22 cellular contexts compared by ENCODE assay signal in the genomic region with DNA sequence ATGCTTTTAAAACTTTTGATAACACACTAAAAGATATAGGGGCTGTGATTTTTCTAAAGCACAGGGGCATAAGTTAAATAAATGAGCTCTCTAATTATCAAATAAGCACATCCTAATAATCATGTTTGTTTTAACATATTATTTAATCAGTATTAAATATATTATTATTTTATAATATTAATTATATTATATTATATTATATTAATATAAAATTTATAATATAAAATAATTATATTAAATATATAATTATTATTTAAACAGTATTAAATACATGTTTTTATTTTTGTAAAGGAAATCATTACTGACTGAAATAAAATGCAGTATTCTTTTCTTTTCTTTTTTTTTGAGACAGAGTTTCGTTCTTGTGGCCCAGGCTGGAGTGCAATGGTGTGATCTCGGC.
A peak's percentile ranks its signal among the peaks of the same experiment; 100 is the strongest.
DNase-seq lines count a peak whose midpoint lies in the region; ATAC-seq, FAIRE-seq and TF ChIP-seq lines count a peak whose summit lies in the region.
"Had no signal": no experiment of that assay in that cellular context is flagged by ENCODE, and none has a peak within 500 bp of the region (broad histone marks: within the 10 kb centered on the region; RNA-seq: fewer than 3 reads in every experiment).

No MANE protein-coding gene starts in this region.

- H3K4me3 ChIP-seq in Loucy (ENCODE audit: low read length, poor library complexity, severe bottlenecking) (no peak overlapping the region), GM12878 (no peak overlapping the region), small intestine (ENCODE audit: low read depth in 1 of 2, low read length in 2 of 2) (no peak overlapping the region)
- H3K4me3 ChIP-seq: PC-9 had no signal

- CTCF ChIA-PET in GM12878 (lab: Yijun Ruan, JAX) = no interaction called here

- no peaks in the 10 kb centered on the region for H3K36me3 Mint-ChIP-seq in T-helper 2 cell treated with Interferon-gamma antibody and Interleukin-4, amounts not matched to agents 5 μg/mL and 100 μg/mL, for 36 hours (ENCODE audit: low read depth)
- H3K36me3 Mint-ChIP-seq in endothelial cell (ENCODE audit: low read depth, unreplicated experiment) = no peaks in the 10 kb centered on the region
- H3K36me3 Mint-ChIP-seq: IgD-negative memory B cell had no signal

- H3K9me3 ChIP-seq in Loucy (ENCODE audit: insufficient read depth, low read depth, low read length) (no peaks in the 10 kb centered on the region), GM12878 (replicated peaks; ENCODE audit: control insufficient read depth, insufficient read depth, low read length) (no peaks in the 10 kb centered on the region), small intestine (ENCODE audit: control insufficient read depth, low read depth) (no peaks in the 10 kb centered on the region)

- WGBS in GM12878 (ENCODE audit: insufficient coverage, insufficient replicate concordance, low lambda C conversion rate, missing lambda C conversion rate) = 94% methylated on average over 2 of the region's 2 CpGs
- WGBS in small intestine, 3 donors = 89 to 100% (median 92%) methylated on average over 2 of the region's 2 CpGs

- intact Hi-C loops in GM12878 (cut with micrococcal nuclease; ENCODE audit: unreplicated experiment) = loop anchor here (5.0 kb wide), 1 partner anchor 266 kb away; no protein-coding TSS in a partner anchor

- H3K27me3 Mint-ChIP-seq in T-helper 2 cell treated with Interferon-gamma antibody and Interleukin-4, amounts not matched to agents 5 μg/mL and 100 μg/mL, for 36 hours (ENCODE audit: low read depth) = no peaks in the 10 kb centered on the region
- no peaks in the 10 kb centered on the region for H3K27me3 Mint-ChIP-seq in endothelial cell (ENCODE audit: unreplicated experiment)

- ATAC-seq in GM12878 = no peak
- ATAC-seq in GM19455 (IDR thresholded peaks at IDR 0.05; ENCODE audit: unreplicated experiment) = no peak

- POLR2A ChIA-PET in GM12878 (lab: Charles Lee) = no interaction called here

- H3K27ac ChIP-seq in GM12878 (ENCODE audit: control insufficient read depth, insufficient read depth) = no peak overlapping the region; the same call in 1 of the 2 replicates
- no peak overlapping the region for H3K27ac ChIP-seq in small intestine (ENCODE audit: low read depth in 1 of 2, low read length in 1 of 2)
- H3K27ac ChIP-seq: HL-60, PC-9 had no signal

- no peaks in the 10 kb centered on the region for H3K9me3 Mint-ChIP-seq in T-helper 2 cell treated with Interferon-gamma antibody and Interleukin-4, amounts not matched to agents 5 μg/mL and 100 μg/mL, for 36 hours
- H3K9me3 Mint-ChIP-seq in endothelial cell (ENCODE audit: unreplicated experiment) = no peaks in the 10 kb centered on the region
- H3K9me3 Mint-ChIP-seq: H9 had no signal

- no peak for DNase-seq in T-helper 2 cell treated with Interferon-gamma antibody and Interleukin-4, amounts not matched to agents 5 μg/mL and 100 μg/mL, for 36 hours (ENCODE audit: low spot score)
- no peak for DNase-seq in T-helper 2 cell
- no peak for DNase-seq in GM12878 (ENCODE audit: low read depth, low spot score)
- no peak for DNase-seq in small intestine
- no peak for DNase-seq in endothelial cell (ENCODE audit: low spot score)
- no peak for DNase-seq in NCI-H2171 (lab: John Stamatoyannopoulos, UW)
- DNase-seq: 8988T, C1 segment of cervical spinal cord, COR-L47, DMS153, H9, MV-4-11, NCI-H1417, NCI-H187 treated with DMSO at 0.1 percent for 48 hours, NCI-H2171 treated with DMSO at 0.1 percent for 48 hours, NCI-H748 treated with DMSO at 0.1 percent for 48 hours, PC-9 had no signal

- H3K9me2 ChIP-seq in Loucy (replicated peaks; ENCODE audit: low read depth, low read length) = no peaks in the 10 kb centered on the region

- SMC1A ChIA-PET in GM12878 (lab: Charles Lee; ENCODE audit: uncharacterized antibody, unreplicated experiment) = no interaction called here

- in situ Hi-C loops in GM12878 (cut with MboI) = no loop called here

- H3K4me2 ChIP-seq in Loucy (ENCODE audit: low read depth, low read length, poor library complexity, severe bottlenecking) (no peak overlapping the region), GM12878 (ENCODE audit: control insufficient read depth, insufficient read depth) (peak overlapping the region; percentile 82; the same call in 1 of the 2 replicates)
- H3K4me2 ChIP-seq: PC-9 had no signal

- H3K4me3 Mint-ChIP-seq in T-helper 2 cell treated with Interferon-gamma antibody and Interleukin-4, amounts not matched to agents 5 μg/mL and 100 μg/mL, for 36 hours = peak overlapping the region; percentile 29
- H3K4me3 Mint-ChIP-seq in endothelial cell (ENCODE audit: unreplicated experiment) = no peak overlapping the region
- H3K4me3 Mint-ChIP-seq: H9 had no signal

- no peak overlapping the region for H3K9ac ChIP-seq in Loucy (ENCODE audit: low read depth, low read length, poor library complexity, severe bottlenecking)
- no peak overlapping the region for H3K9ac ChIP-seq in GM12878 (ENCODE audit: control insufficient read depth, insufficient read depth, low read length)

- H3K36me3 ChIP-seq in Loucy (ENCODE audit: insufficient read depth, low read length) (no peaks in the 10 kb centered on the region), GM12878 (ENCODE audit: control insufficient read depth in 2 of 2, insufficient read depth in 2 of 2, low read length in 1 of 2) (no peaks in the 10 kb centered on the region), small intestine (ENCODE audit: control insufficient read depth in 2 of 2, insufficient read depth in 2 of 2, low read length in 2 of 2) (no peaks in the 10 kb centered on the region)

- FAIRE-seq in GM12878 (lab: Jason Lieb, UNC) = no peak
- FAIRE-seq in small intestine (lab: Jason Lieb, UNC) = peak; percentile 98
- FAIRE-seq: HTR-8/SVneo had no signal

- H3K27me3 ChIP-seq in Loucy (ENCODE audit: insufficient read depth, low read length, poor library complexity, severe bottlenecking) (no peaks in the 10 kb centered on the region), GM12878 (replicated peaks in 1 of 2; ENCODE audit: control insufficient read depth in 2 of 2, insufficient read depth in 2 of 2, low read length in 1 of 2) (no peaks in the 10 kb centered on the region), small intestine (ENCODE audit: control insufficient read depth in 2 of 2, insufficient read depth in 2 of 2, low read length in 2 of 2) (no peaks in the 10 kb centered on the region)

- no TSS peak for BruUV-seq in GM12878 (replicated peaks; lab: Mats Ljungman, UMichigan)

- TF ChIP-seq CTCF in Loucy (conservative IDR thresholded peaks at IDR 0.05; ENCODE audit: low read length) = no peak
- TF ChIP-seq CTCF in GM12878 (IDR thresholded peaks at IDR 0.05 in 2 of 3, conservative IDR thresholded peaks at IDR 0.05 in 1 of 3; ENCODE audit: control insufficient read depth in 2 of 3, extremely low read depth in 1 of 3, insufficient read depth in 1 of 3, low read depth in 3 of 3, low read length in 3 of 3) = no peak
- no peak for TF ChIP-seq CTCF in endothelial cell (IDR thresholded peaks at IDR 0.05; ENCODE audit: unreplicated experiment)

- TF ChIP-seq RAD21 in GM12878 (IDR thresholded peaks at IDR 0.05; ENCODE audit: insufficient read depth, low read depth, low read length) = no peak

- TF ChIP-seq EP300 in GM12878 (IDR thresholded peaks at IDR 0.05; ENCODE audit: borderline replicate concordance in 1 of 2, control insufficient read depth in 1 of 2, low read depth in 2 of 2, low read length in 2 of 2) = no peak

- no peak overlapping the region for H3K27ac Mint-ChIP-seq in T-helper 2 cell treated with Interferon-gamma antibody and Interleukin-4, amounts not matched to agents 5 μg/mL and 100 μg/mL, for 36 hours
- H3K27ac Mint-ChIP-seq in endothelial cell (ENCODE audit: unreplicated experiment) = no peak overlapping the region

- peaks cover 12% of the 10 kb centered on the region for H3K4me1 Mint-ChIP-seq in T-helper 2 cell treated with Interferon-gamma antibody and Interleukin-4, amounts not matched to agents 5 μg/mL and 100 μg/mL, for 36 hours (ENCODE audit: low read depth)
- no peaks in the 10 kb centered on the region for H3K4me1 Mint-ChIP-seq in endothelial cell (ENCODE audit: unreplicated experiment)

- no peak for TF ChIP-seq POLR2A in GM12878 (IDR thresholded peaks at IDR 0.05; ENCODE audit: low read depth, low read length)

- no peaks in the 10 kb centered on the region for H3F3A ChIP-seq in Loucy (ENCODE audit: low read depth)

- H3K4me1 ChIP-seq in Loucy (ENCODE audit: insufficient read depth, low read length, poor library complexity, severe bottlenecking) (peaks cover 7% of the 10 kb centered on the region), GM12878 (ENCODE audit: control insufficient read depth, insufficient read depth, low read length) (peaks cover 3% of the 10 kb centered on the region; the same call in 1 of the 2 replicates), small intestine (ENCODE audit: control insufficient read depth in 2 of 2, insufficient read depth in 1 of 2, low read depth in 1 of 2, low read length in 1 of 2) (no peaks in the 10 kb centered on the region)

- H2AFZ ChIP-seq in Loucy (ENCODE audit: low read length) (0 out of 2 replicates have a peak overlapping the region, but pooled peaks have one; percentile 35), GM12878 (ENCODE audit: control insufficient read depth, low read depth, low read length) (no peak overlapping the region; the same call in 1 of the 2 replicates)
- H2AFZ ChIP-seq: PC-9 had no signal

- no peaks in the 10 kb centered on the region for H3K79me2 ChIP-seq in Loucy (ENCODE audit: insufficient read depth, low read length)
- no peaks in the 10 kb centered on the region for H3K79me2 ChIP-seq in GM12878 (ENCODE audit: control insufficient read depth, insufficient read depth, low read length)

- RAD21 ChIA-PET in GM12878 (lab: Charles Lee; ENCODE audit: unreplicated experiment) = no interaction called here

- H4K20me1 ChIP-seq in Loucy (ENCODE audit: insufficient read depth, low read length, poor library complexity, severe bottlenecking) (no peaks in the 10 kb centered on the region), GM12878 (ENCODE audit: control insufficient read depth, insufficient read depth) (no peaks in the 10 kb centered on the region)

TF ChIP-seq in GM12878, 131 proteins besides CTCF, POLR2A, EP300 and RAD21 (continues in another document):
- TF ChIP-seq ZNF24 (IDR thresholded peaks at IDR 0.05) (no peak), ASH2L (IDR thresholded peaks at IDR 0.05; ENCODE audit: borderline replicate concordance, low read depth) (no peak), SP1 (IDR thresholded peaks at IDR 0.05; ENCODE audit: low read depth, low read length) (no peak), TCF3 (IDR thresholded peaks at IDR 0.05; ENCODE audit: borderline replicate concordance, insufficient read depth, low read depth, low read length) (no peak), FOXM1 (IDR thresholded peaks at IDR 0.05; ENCODE audit: low read depth, low read length) (no peak), CBX5 (IDR thresholded peaks at IDR 0.05; ENCODE audit: low read depth) (no peak), MYB (IDR thresholded peaks at IDR 0.05; ENCODE audit: borderline replicate concordance, low read depth, low read length) (no peak)
- TF ChIP-seq, protein P1, sequence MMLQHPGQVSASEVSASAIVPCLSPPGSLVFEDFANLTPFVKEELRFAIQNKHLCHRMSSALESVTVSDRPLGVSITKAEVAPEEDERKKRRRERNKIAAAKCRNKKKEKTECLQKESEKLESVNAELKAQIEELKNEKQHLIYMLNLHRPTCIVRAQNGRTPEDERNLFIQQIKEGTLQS (IDR thresholded peaks at IDR 0.05; ENCODE audit: borderline replicate concordance, extremely low read depth, low read depth, low read length) = no peak
